In the genomic region with DNA sequence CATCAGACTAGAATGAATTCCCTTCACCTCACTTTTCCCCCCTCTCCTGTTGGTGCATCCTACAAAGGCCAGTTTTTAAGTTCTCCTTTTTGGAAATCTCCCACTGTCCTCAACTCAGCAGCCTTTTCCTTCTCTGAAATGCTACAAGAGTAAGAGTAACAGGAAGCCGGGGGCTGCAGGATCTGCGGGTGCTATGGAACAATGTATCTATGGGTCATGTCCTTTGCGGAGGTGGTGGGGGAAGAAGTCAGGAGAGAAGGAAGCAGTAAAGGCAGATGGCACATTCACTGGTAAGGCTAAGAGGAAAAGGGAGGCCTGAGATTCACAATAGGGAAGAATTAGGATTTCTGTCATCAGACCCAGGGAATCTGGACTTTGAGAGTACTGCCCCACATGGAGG, we compare ENCODE assay signal across 18 cellular contexts. TPM values are rescaled to one million over a fixed set of nuclear protein-coding genes. Genes with fewer than 3 reads are reported as not detected.
"Had no signal": no experiment of that assay in that cellular context is flagged by ENCODE, and none has a peak within 500 bp of the region (broad histone marks: within the 10 kb centered on the region; RNA-seq: fewer than 3 reads in every experiment).

No MANE protein-coding gene starts in this region.

- H3K27ac ChIP-seq: pancreas had no signal

- FAIRE-seq: pancreas had no signal

- H3K27ac Mint-ChIP-seq: activated CD4-positive, alpha-beta memory T cell treated with anti-CD3 and anti-CD28 coated beads, Interleukin-2, amount 10 ng/mL, durations not matched to agents 7 days and 5 days; activated CD4-positive, alpha-beta T cell treated with anti-CD3 and anti-CD28 coated beads, Interleukin-2, amount 10 ng/mL, durations not matched to agents 24 days and 14 days; activated naive CD4-positive, alpha-beta T cell treated with anti-CD3 and anti-CD28 coated beads, Interleukin-2, amount 10 ng/mL, durations not matched to agents 7 days and 5 days; activated T-cell treated with anti-CD3 and anti-CD28 coated beads, Interleukin-2, amount 50 U/mL, for 72 hours; mesothelial cell of epicardium; natural killer cell; T-helper 17 cell had no signal

- H3K9me3 Mint-ChIP-seq: activated CD4-positive, alpha-beta T cell treated with anti-CD3 and anti-CD28 coated beads, Interleukin-2, amount 10 ng/mL, durations not matched to agents 24 days and 14 days; mesothelial cell of epicardium had no signal

- H3K4me1 Mint-ChIP-seq: activated CD4-positive, alpha-beta memory T cell treated with anti-CD3 and anti-CD28 coated beads, Interleukin-2, amount 10 ng/mL, durations not matched to agents 7 days and 5 days; activated naive CD4-positive, alpha-beta T cell treated with anti-CD3 and anti-CD28 coated beads, Interleukin-2, amount 10 ng/mL, durations not matched to agents 7 days and 5 days had no signal

- H3K4me1 ChIP-seq: pancreas had no signal

- ATAC-seq: activated T-cell treated with anti-CD3 and anti-CD28 coated beads, Interleukin-2, amount 50 U/mL, for 72 hours; esophagus mucosa; natural killer cell; pancreas; T-helper 17 cell had no signal

- H3K27me3 ChIP-seq: pancreas had no signal

- H3K36me3 ChIP-seq: pancreas had no signal

- DNase-seq: activated CD4-positive, alpha-beta memory T cell treated with anti-CD3 and anti-CD28 coated beads, Interleukin-2, amount 10 ng/mL, durations not matched to agents 7 days and 5 days; activated CD4-positive, alpha-beta T cell treated with anti-CD3 and anti-CD28 coated beads, Interleukin-2, amount 10 ng/mL, durations not matched to agents 24 days and 14 days; activated effector memory CD4-positive, alpha-beta T cell treated with Interleukin-2 at 50 U/mL for 16 hours; activated naive CD4-positive, alpha-beta T cell treated with anti-CD3 and anti-CD28 coated beads, Interleukin-2, amount 10 ng/mL, durations not matched to agents 7 days and 5 days; activated T-cell treated with anti-CD3 and anti-CD28 coated beads, Interleukin-2, amount 50 U/mL, for 72 hours; effector CD4-positive, alpha-beta T cell; foreskin melanocyte; hippocampal formation; left ventricle myocardium superior; mammary epithelial cell; natural killer cell; pancreas; right cardiac atrium; stimulated activated CD4-positive, alpha-beta T cell treated with anti-CD3 and anti-CD28 coated beads, Interleukin-4, amount 100 ng/mL, for 24 hours; stimulated activated naive CD4-positive, alpha-beta T cell treated with Interleukin-2 at 50 U/mL for 16 hours; T-helper 17 cell had no signal

- H3K4me3 Mint-ChIP-seq: activated CD4-positive, alpha-beta memory T cell treated with anti-CD3 and anti-CD28 coated beads, Interleukin-2, amount 10 ng/mL, durations not matched to agents 7 days and 5 days; activated CD4-positive, alpha-beta T cell treated with anti-CD3 and anti-CD28 coated beads, Interleukin-2, amount 10 ng/mL, durations not matched to agents 24 days and 14 days; activated naive CD4-positive, alpha-beta T cell treated with anti-CD3 and anti-CD28 coated beads, Interleukin-2, amount 10 ng/mL, durations not matched to agents 7 days and 5 days; activated T-cell treated with anti-CD3 and anti-CD28 coated beads, Interleukin-2, amount 50 U/mL, for 72 hours; mesothelial cell of epicardium; natural killer cell; T-helper 17 cell had no signal

- H3K4me3 ChIP-seq: pancreas had no signal

- H3K36me3 Mint-ChIP-seq: activated naive CD4-positive, alpha-beta T cell treated with anti-CD3 and anti-CD28 coated beads, Interleukin-2, amount 10 ng/mL, durations not matched to agents 7 days and 5 days; mesothelial cell of epicardium; natural killer cell had no signal

- H3K27me3 Mint-ChIP-seq: activated CD4-positive, alpha-beta memory T cell treated with anti-CD3 and anti-CD28 coated beads, Interleukin-2, amount 10 ng/mL, durations not matched to agents 7 days and 5 days; activated CD4-positive, alpha-beta T cell treated with anti-CD3 and anti-CD28 coated beads, Interleukin-2, amount 10 ng/mL, durations not matched to agents 24 days and 14 days; T-helper 17 cell had no signal

- H3K9me3 ChIP-seq: pancreas had no signal

RNA-seq across cellular contexts. Expression of gene TESC, which starts 22.2 kb away (rescaled TPM):
- total RNA-seq: mesothelial cell of epicardium had no signal
- polyA plus RNA-seq: mammary epithelial cell had no signal
